22 cellular contexts compared by ENCODE assay signal in genomic region chr11:126191379-126192073, GRCh38. TPM values are rescaled to one million over a fixed set of nuclear protein-coding genes. Genes with fewer than 3 reads are reported as not detected.
A peak's percentile ranks its signal among the peaks of the same experiment; 100 is the strongest.
DNase-seq lines count a peak whose midpoint lies in the region; ATAC-seq, FAIRE-seq and TF ChIP-seq lines count a peak whose summit lies in the region.
"Had no signal": no experiment of that assay in that cellular context is flagged by ENCODE, and none has a peak within 500 bp of the region (broad histone marks: within the 10 kb centered on the region; RNA-seq: fewer than 3 reads in every experiment).

No MANE protein-coding gene starts in this region.

- H3K4me3 Mint-ChIP-seq in stimulated activated naive CD8-positive, alpha-beta T cell treated with anti-CD3 and anti-CD28 coated beads, Interleukin-15, amount 100 ng/mL, for 72 hours: no peak overlapping the region
- H3K4me3 Mint-ChIP-seq: CD4-positive, alpha-beta memory T cell had no signal

- H3K27me3 ChIP-seq in HepG2 (ENCODE audit: control insufficient read depth in 1 of 2, insufficient read depth in 2 of 2, low read length in 2 of 2) (no peaks in the 10 kb centered on the region), right lobe of liver (no peaks in the 10 kb centered on the region), bronchial epithelial cell (ENCODE audit: control insufficient read depth, insufficient read depth, low read length) (no peaks in the 10 kb centered on the region), osteoblast (ENCODE audit: insufficient read depth, low read length) (no peaks in the 10 kb centered on the region), subcutaneous abdominal adipose tissue (ENCODE audit: control insufficient read depth in 5 of 5, insufficient read depth in 4 of 5, low read length in 5 of 5) (no peaks in the 10 kb centered on the region)

- H2AFZ ChIP-seq in HepG2 (ENCODE audit: low read length) (no peak overlapping the region), osteoblast (ENCODE audit: low read length) (no peak overlapping the region)

- no peak overlapping the region for H3K27ac Mint-ChIP-seq in stimulated activated naive CD8-positive, alpha-beta T cell treated with anti-CD3 and anti-CD28 coated beads, Interleukin-15, amount 100 ng/mL, for 72 hours

- TF ChIP-seq EP300 in HepG2 (IDR thresholded peaks at IDR 0.05; ENCODE audit: low read depth in 2 of 2, low read length in 2 of 2) (no peak), HepG2 (CRISPR knock-in tag; IDR thresholded peaks at IDR 0.05; ENCODE audit: borderline replicate concordance) (no peak)

- TF ChIP-seq CTCF in HepG2 (CRISPR knock-in tag; IDR thresholded peaks at IDR 0.05) (no peak), right lobe of liver (IDR thresholded peaks at IDR 0.05) (no peak), bronchial epithelial cell (IDR thresholded peaks at IDR 0.05; ENCODE audit: insufficient read depth, low read length, severe bottlenecking) (no peak), osteoblast (IDR thresholded peaks at IDR 0.05; ENCODE audit: extremely low read depth, low read depth, low read length) (no peak), coronary artery (IDR thresholded peaks at IDR 0.05) (no peak)

- no peaks in the 10 kb centered on the region for H3K9me3 ChIP-seq in HepG2 (ENCODE audit: low read length)
- no peaks in the 10 kb centered on the region for H3K9me3 ChIP-seq in right lobe of liver
- H3K9me3 ChIP-seq in osteoblast (ENCODE audit: low read depth, low read length): no peaks in the 10 kb centered on the region
- no peaks in the 10 kb centered on the region for H3K9me3 ChIP-seq in subcutaneous abdominal adipose tissue (ENCODE audit: control insufficient read depth in 5 of 5, low read length in 5 of 5)
- H3K9me3 ChIP-seq: A549 had no signal

- peaks cover 77% of the 10 kb centered on the region for H3K4me1 ChIP-seq in HepG2 (ENCODE audit: insufficient read depth, low read length)
- H3K4me1 ChIP-seq in right lobe of liver: peaks cover 0 to 5% (median 0%) of the 10 kb centered on the region in 4 donors
- no peaks in the 10 kb centered on the region for H3K4me1 ChIP-seq in osteoblast (ENCODE audit: insufficient read depth, low read length)
- H3K4me1 ChIP-seq in subcutaneous abdominal adipose tissue (ENCODE audit: control insufficient read depth in 5 of 5, insufficient read depth in 5 of 5, low read length in 5 of 5): peaks cover 0 to 15% (median 12%) of the 10 kb centered on the region in 5 donors
- H3K4me1 ChIP-seq: A549 had no signal

- peaks cover 3 to 24% of the 10 kb centered on the region in 2 experiments; a peak in 3 of 5 replicates for H3K36me3 ChIP-seq in HepG2 (replicated peaks in 1 of 2; ENCODE audit: control insufficient read depth in 1 of 2, insufficient read depth in 2 of 2, low read length in 2 of 2)
- peaks cover 0 to 5% (median 0%) of the 10 kb centered on the region in 4 donors for H3K36me3 ChIP-seq in right lobe of liver
- H3K36me3 ChIP-seq in bronchial epithelial cell (ENCODE audit: control insufficient read depth, insufficient read depth, low read length): peaks cover 5% of the 10 kb centered on the region
- peaks cover 3% of the 10 kb centered on the region for H3K36me3 ChIP-seq in osteoblast (ENCODE audit: insufficient read depth, low read length)
- H3K36me3 ChIP-seq in subcutaneous abdominal adipose tissue (ENCODE audit: control insufficient read depth in 5 of 5, insufficient read depth in 5 of 5, low read length in 5 of 5): peaks cover 0 to 66% (median 32%) of the 10 kb centered on the region in 5 donors

- H3K4me2 ChIP-seq in HepG2 (ENCODE audit: low read depth, low read length) (no peak overlapping the region), osteoblast (ENCODE audit: insufficient read depth, low read length) (no peak overlapping the region)
- H3K4me2 ChIP-seq: A549 had no signal

- H3K4me3 ChIP-seq in HepG2 (replicated peaks in 1 of 3; ENCODE audit: insufficient read depth in 1 of 3, low read depth in 2 of 3, low read length in 3 of 3) (no peak overlapping the region), right lobe of liver (no peak overlapping the region), bronchial epithelial cell (ENCODE audit: low read depth, low read length) (no peak overlapping the region), osteoblast (ENCODE audit: insufficient read depth, low read length) (no peak overlapping the region), subcutaneous abdominal adipose tissue (ENCODE audit: low read depth in 1 of 5, low read length in 5 of 5) (no peak overlapping the region), coronary artery (no peak overlapping the region)
- H3K4me3 ChIP-seq: A549 had no signal

- no peaks in the 10 kb centered on the region for H4K20me1 ChIP-seq in HepG2 (ENCODE audit: insufficient read depth, low read length)
- H4K20me1 ChIP-seq in osteoblast (ENCODE audit: insufficient read depth, low read length): no peaks in the 10 kb centered on the region

- ATAC-seq in HepG2 (no peak), right lobe of liver (no peak)
- no peak for ATAC-seq in stimulated activated naive CD8-positive, alpha-beta T cell treated with anti-CD3 and anti-CD28 coated beads, Interleukin-15, amount 100 ng/mL, for 72 hours
- ATAC-seq: A549 had no signal

- no peaks in the 10 kb centered on the region for H3K27me3 Mint-ChIP-seq in stimulated activated naive CD8-positive, alpha-beta T cell treated with anti-CD3 and anti-CD28 coated beads, Interleukin-15, amount 100 ng/mL, for 72 hours
- H3K27me3 Mint-ChIP-seq: CD4-positive, alpha-beta memory T cell had no signal

- BruUV-seq in HepG2 (replicated peaks; lab: Mats Ljungman, UMichigan): no TSS peak

- in situ Hi-C loops in HepG2 (cut with HindIII; ENCODE audit: extremely low pct_ligation_motif_present, low pct_unique_long_range_greater_than_20kb): loop anchor here (10.0 kb wide), 1 partner anchor 127 kb away; the partner anchor contains the start of gene CDON

- DNase-seq in HepG2 (ENCODE audit: low spot score): no peak
- no peak for DNase-seq in right lobe of liver
- DNase-seq in bronchial epithelial cell (ENCODE audit: low read depth): no peak
- DNase-seq in osteoblast (ENCODE audit: insufficient read length, low spot score, missing footprints): peak; percentile 73
- DNase-seq in iPS-NIHi11 (ENCODE audit: low spot score): no peak
- DNase-seq in coronary artery (ENCODE audit: low spot score): no peak
- no peak for DNase-seq in stimulated activated naive CD8-positive, alpha-beta T cell treated with anti-CD3 and anti-CD28 coated beads, Interleukin-15, amount 100 ng/mL, for 72 hours
- DNase-seq: AML-193; CD4-positive, alpha-beta memory T cell; DMS153; DMS79; GDM1; GOT3; H7; IMR-90 had no signal

- POLR2A ChIA-PET in HepG2 (lab: Yijun Ruan, JAX): interaction anchor here (7.7 kb wide), 1 partner anchor 43 kb away, joined by 87 read pairs; no protein-coding TSS in a partner anchor

- intact Hi-C loops in HepG2 (cut with micrococcal nuclease; ENCODE audit: unreplicated experiment): no loop called here
- intact Hi-C loops in right lobe of liver (cut with DNase I): loop anchor here (5.0 kb wide), 1 partner anchor 269 kb away; no protein-coding TSS in a partner anchor

- 92% methylated on average over 11 of the region's 11 CpGs for WGBS in HepG2 (ENCODE audit: low lambda C conversion rate)
- WGBS in right lobe of liver (ENCODE audit: insufficient coverage, low coverage, low lambda C conversion rate, missing lambda C conversion rate): 100% methylated on average over 5 of the region's 11 CpGs

- H3K27ac ChIP-seq in HepG2 (ENCODE audit: extremely low read length, insufficient read depth, low read length) (peak overlapping the region; percentile 81), right lobe of liver (no peak overlapping the region), osteoblast (ENCODE audit: low read depth, low read length) (no peak overlapping the region), subcutaneous abdominal adipose tissue (ENCODE audit: low read depth, low read length) (peak overlapping the region; percentile 54), coronary artery (no peak overlapping the region)
- H3K27ac ChIP-seq: 22Rv1, A549, C4-2B, HL-60 had no signal

- no peak for TF ChIP-seq RAD21 in HepG2 (CRISPR knock-in tag; IDR thresholded peaks at IDR 0.05)

- no peak overlapping the region for H3K9ac ChIP-seq in HepG2 (ENCODE audit: insufficient read depth, low read depth, low read length)
- no peak overlapping the region for H3K9ac ChIP-seq in subcutaneous abdominal adipose tissue (ENCODE audit: low read length in 5 of 5)

- TF ChIP-seq POLR2A in HepG2 (IDR thresholded peaks at IDR 0.05; ENCODE audit: insufficient read depth in 1 of 2, low read depth in 2 of 2, low read length in 2 of 2): no peak
- TF ChIP-seq POLR2A in right lobe of liver (IDR thresholded peaks at IDR 0.05): no peak

- CTCF ChIA-PET in HepG2 (lab: Yijun Ruan, JAX; ENCODE audit: low intra/inter-chr PET ratio, low total read pairs): no interaction called here

- H3K9me3 Mint-ChIP-seq in stimulated activated naive CD8-positive, alpha-beta T cell treated with anti-CD3 and anti-CD28 coated beads, Interleukin-15, amount 100 ng/mL, for 72 hours: no peaks in the 10 kb centered on the region
- H3K9me3 Mint-ChIP-seq: CD4-positive, alpha-beta memory T cell had no signal

- H3K79me2 ChIP-seq in HepG2 (ENCODE audit: insufficient read depth, low read length) (no peaks in the 10 kb centered on the region), osteoblast (ENCODE audit: insufficient read depth, low read length) (no peaks in the 10 kb centered on the region)

- peaks cover 6% of the 10 kb centered on the region for H3K4me1 Mint-ChIP-seq in stimulated activated naive CD8-positive, alpha-beta T cell treated with anti-CD3 and anti-CD28 coated beads, Interleukin-15, amount 100 ng/mL, for 72 hours

- no peak for FAIRE-seq in HepG2 (lab: Jason Lieb, UNC)
- peak; percentile 79 for FAIRE-seq in bronchial epithelial cell (lab: Jason Lieb, UNC)
- FAIRE-seq: A549, GM12892, GM18507 had no signal

RNA-seq across cellular contexts. Expression of gene RPUSD4, which starts 19.9 kb away (rescaled TPM):
- total RNA-seq in HepG2 (2016; rRNA removed; fragmentation: Illumina TruSeq; extraction: Trizol): 45.0 and 45.6 TPM in 2 replicates
- total RNA-seq in HepG2 (2016; cell fraction: cytosol; rRNA removed; fragmentation: Illumina TruSeq; extraction: Trizol; ENCODE audit: low read depth): 11.4 and 11.5 TPM in 2 replicates
- 46.3 and 47.2 TPM in 2 replicates for total RNA-seq in HepG2 (2016; cell fraction: insoluble cytoplasmic fraction; rRNA removed; fragmentation: Illumina TruSeq; extraction: Trizol)
- total RNA-seq in HepG2 (2016; cell fraction: membrane; rRNA removed; fragmentation: Illumina TruSeq; extraction: Trizol): 25.9 and 29.8 TPM in 2 replicates
- 46.8 and 51.8 TPM in 2 replicates for total RNA-seq in HepG2 (2016; cell fraction: nucleus; rRNA removed; fragmentation: Illumina TruSeq; extraction: Trizol)
- polyA plus RNA-seq in HepG2 (2011; rRNA removed): 51.6 and 52.9 TPM in 2 replicates
- polyA plus RNA-seq in HepG2 (2011; cell fraction: cytosol; rRNA removed): 42.4 and 53.0 TPM in 2 replicates
- polyA plus RNA-seq in HepG2 (2011; cell fraction: nucleus; rRNA removed): 68.4 and 69.6 TPM in 2 replicates
- 36.1 and 41.1 TPM in 2 replicates for polyA plus RNA-seq in HepG2 (2012)
- polyA plus RNA-seq in HepG2 (2016; cell fraction: cytosol; fragmentation: Illumina TruSeq; extraction: Trizol; ENCODE audit: low read depth): 6.0 and 7.2 TPM in 2 replicates
- polyA plus RNA-seq in HepG2 (2016; cell fraction: insoluble cytoplasmic fraction; fragmentation: Illumina TruSeq; extraction: Trizol; ENCODE audit: low read depth): 43.9 and 44.1 TPM in 2 replicates
- polyA plus RNA-seq in HepG2 (2016; cell fraction: membrane; fragmentation: Illumina TruSeq; extraction: Trizol; ENCODE audit: low read depth): 16.2 and 17.9 TPM in 2 replicates
- polyA plus RNA-seq in HepG2 (2016; cell fraction: nucleus; fragmentation: Illumina TruSeq; extraction: Trizol; ENCODE audit: insufficient read depth, low read depth): 85.9 and 93.8 TPM in 2 replicates
- 74.1 and 168 TPM in 2 replicates for polyA minus RNA-seq in HepG2 (2011; rRNA and poly(A)+ RNA removed; ENCODE audit: low replicate concordance)
- polyA minus RNA-seq in HepG2 (2011; cell fraction: cytosol; rRNA and poly(A)+ RNA removed): 31.0 and 34.3 TPM in 2 replicates
- polyA minus RNA-seq in HepG2 (2011; cell fraction: nucleus; rRNA and poly(A)+ RNA removed): 60.8 and 66.2 TPM in 2 replicates
- 10 to 100 TPM; 12.8 to 18.5 (median 14.2) TPM for total RNA-seq in right lobe of liver
- total RNA-seq in bronchial epithelial cell: 23.6 and 47.9 TPM in 2 replicates
- total RNA-seq in osteoblast: 36.2 and 36.8 TPM in 2 replicates

RNA-seq across cellular contexts. Expression of gene FAM118B, which starts 20.1 kb away (rescaled TPM):
- total RNA-seq in HepG2 (2016; rRNA removed; fragmentation: Illumina TruSeq; extraction: Trizol) (25.7 and 30.9 TPM in 2 replicates), right lobe of liver (1 to 10 TPM; 4.6 to 8.3 (median 5.8) TPM), bronchial epithelial cell (15.5 and 15.8 TPM in 2 replicates), osteoblast (29.5 and 30.4 TPM in 2 replicates)
- total RNA-seq in HepG2 (2016; cell fraction: cytosol; rRNA removed; fragmentation: Illumina TruSeq; extraction: Trizol; ENCODE audit: low read depth): 4.3 and 4.7 TPM in 2 replicates
- 25.2 and 33.9 TPM in 2 replicates for total RNA-seq in HepG2 (2016; cell fraction: insoluble cytoplasmic fraction; rRNA removed; fragmentation: Illumina TruSeq; extraction: Trizol)
- 11.4 and 12.1 TPM in 2 replicates for total RNA-seq in HepG2 (2016; cell fraction: membrane; rRNA removed; fragmentation: Illumina TruSeq; extraction: Trizol)
- total RNA-seq in HepG2 (2016; cell fraction: nucleus; rRNA removed; fragmentation: Illumina TruSeq; extraction: Trizol): 17.6 and 18.5 TPM in 2 replicates
- 10.2 and 10.4 TPM in 2 replicates for polyA plus RNA-seq in HepG2 (2011; rRNA removed)
- 6.6 and 10.7 TPM in 2 replicates for polyA plus RNA-seq in HepG2 (2011; cell fraction: cytosol; rRNA removed)
- polyA plus RNA-seq in HepG2 (2011; cell fraction: nucleus; rRNA removed): 3.4 and 4.2 TPM in 2 replicates
- polyA plus RNA-seq in HepG2 (2012): 8.2 and 8.8 TPM in 2 replicates
- 3.3 and 3.4 TPM in 2 replicates for polyA plus RNA-seq in HepG2 (2016; cell fraction: cytosol; fragmentation: Illumina TruSeq; extraction: Trizol; ENCODE audit: low read depth)
- polyA plus RNA-seq in HepG2 (2016; cell fraction: insoluble cytoplasmic fraction; fragmentation: Illumina TruSeq; extraction: Trizol; ENCODE audit: low read depth): 27.7 and 31.2 TPM in 2 replicates
- polyA plus RNA-seq in HepG2 (2016; cell fraction: membrane; fragmentation: Illumina TruSeq; extraction: Trizol; ENCODE audit: low read depth): 6.7 and 7.0 TPM in 2 replicates
- 14.7 and 15.9 TPM in 2 replicates for polyA plus RNA-seq in HepG2 (2016; cell fraction: nucleus; fragmentation: Illumina TruSeq; extraction: Trizol; ENCODE audit: insufficient read depth, low read depth)
- 2.5 and 4.9 TPM in 2 replicates for polyA minus RNA-seq in HepG2 (2011; rRNA and poly(A)+ RNA removed; ENCODE audit: low replicate concordance)
- polyA minus RNA-seq in HepG2 (2011; cell fraction: cytosol; rRNA and poly(A)+ RNA removed): 3.3 and 6.6 TPM in 2 replicates
- polyA minus RNA-seq in HepG2 (2011; cell fraction: nucleus; rRNA and poly(A)+ RNA removed): 10.6 and 13.4 TPM in 2 replicates

Comparison
In these comparisons a context has a peak if more than half of its experiments do, and no peak if none do; other contexts are left out.
1. H3K27ac ChIP-seq: peak in HepG2 (single experiment) and subcutaneous abdominal adipose tissue (single experiment); none in right lobe of liver (0 of 3), osteoblast (single experiment) and coronary artery (0 of 2).